21 cellular contexts compared by ENCODE assay signal in the genomic region with DNA sequence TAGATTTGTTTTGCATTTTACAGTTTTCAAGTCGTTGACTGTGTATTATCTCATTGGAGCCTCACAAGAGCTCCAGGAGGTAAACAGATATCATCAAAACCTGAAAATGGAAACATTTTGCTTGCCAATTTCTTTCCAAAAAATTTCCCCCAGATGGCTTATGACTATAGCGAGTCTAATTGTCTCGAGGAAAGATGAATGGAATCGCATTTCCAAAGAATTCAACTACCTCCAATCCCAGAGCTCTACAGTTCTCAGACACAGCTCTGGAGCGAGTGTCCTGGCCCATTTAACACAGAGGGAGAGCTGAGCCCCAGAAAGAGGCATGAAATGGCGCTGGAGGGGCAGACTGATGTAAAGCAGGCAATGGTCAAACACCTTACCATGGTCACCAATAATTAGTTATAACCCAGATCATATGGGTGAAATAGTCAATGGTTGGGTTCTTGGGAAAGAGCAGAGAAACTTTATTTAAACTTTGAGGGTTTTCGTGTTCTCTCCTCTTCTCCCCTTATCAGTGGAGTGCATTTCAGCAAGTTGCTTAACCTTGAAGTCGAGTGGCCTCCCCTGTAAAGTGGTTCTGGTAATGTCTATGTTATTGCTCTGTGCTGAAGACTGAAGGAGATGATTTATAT.
DNase-seq lines count a peak whose midpoint lies in the region.
"Had no signal": no experiment of that assay in that cellular context is flagged by ENCODE, and none has a peak within 500 bp of the region (broad histone marks: within the 10 kb centered on the region; RNA-seq: fewer than 3 reads in every experiment).

No MANE protein-coding gene starts in this region.

- no peak overlapping the region for H3K4me3 ChIP-seq in mesendoderm (ENCODE audit: low read length)
- H3K4me3 ChIP-seq: testis, uterus had no signal

- no peak overlapping the region for H3K4ac ChIP-seq in mesendoderm (ENCODE audit: low read depth, low read length)

- no peak overlapping the region for H3K23ac ChIP-seq in mesendoderm (ENCODE audit: low read length)

- no peaks in the 10 kb centered on the region for H3K79me2 ChIP-seq in mesendoderm (ENCODE audit: control insufficient read depth, insufficient read depth, low read length)

- peak overlapping the region; percentile 8 for H3K56ac ChIP-seq in mesendoderm (ENCODE audit: low read length)

- H4K5ac ChIP-seq in mesendoderm (ENCODE audit: low read length), result no peak overlapping the region

- no peak overlapping the region for H3K9ac ChIP-seq in mesendoderm (ENCODE audit: low read length)

- no CpG with 5 or more reads among the region's 8 CpGs for WGBS in mesendoderm (ENCODE audit: extremely low coverage, insufficient coverage, low lambda C conversion rate)

- H3K36me3 ChIP-seq in mesendoderm (ENCODE audit: control insufficient read depth, insufficient read depth, low read length), result no peaks in the 10 kb centered on the region

- no peak overlapping the region for H3K27ac ChIP-seq in mesendoderm (ENCODE audit: low read depth, low read length)
- H3K27ac ChIP-seq: testis, uterus had no signal

- no peak overlapping the region for H2AK5ac ChIP-seq in mesendoderm (ENCODE audit: low read length)

- H3K4me2 ChIP-seq in mesendoderm (ENCODE audit: low read length), result no peak overlapping the region

- H2BK120ac ChIP-seq in mesendoderm (ENCODE audit: low read depth, low read length), result no peak overlapping the region

- DNase-seq in NCI-H1417 (lab: John Stamatoyannopoulos, UW), result peak in 2 of 3 experiments; percentile 31 to 89
- DNase-seq in NCI-H1417 treated with DMSO at 0.1 percent for 48 hours (lab: John Stamatoyannopoulos, UW), result no peak
- DNase-seq in NCI-H1436 treated with DMSO at 0.1 percent for 48 hours (lab: John Stamatoyannopoulos, UW), result peak; percentile 68
- peak; percentile 31 for DNase-seq in NCI-H69 (lab: John Stamatoyannopoulos, UW)
- DNase-seq in mesendoderm, result no peak
- DNase-seq in inferior parietal cortex (ENCODE audit: extremely low spot score), result no peak
- DNase-seq in anterior cingulate cortex (lab: John Stamatoyannopoulos, UW), result no peak
- DNase-seq in glomerular visceral epithelial cell (ENCODE audit: extremely low spot score), result no peak
- DNase-seq: 8988T; activated CD4-positive, alpha-beta memory T cell treated with anti-CD3 and anti-CD28 coated beads for 36 hours; activated CD8-positive, alpha-beta memory T cell treated with anti-CD3 and anti-CD28 coated beads, Interleukin-2, amount 50 U/mL, for 4 hours; activated naive CD4-positive, alpha-beta T cell treated with anti-CD3 and anti-CD28 coated beads, Interleukin-2, amount 50 U/mL, for 16 hours; amniotic stem cell; CD4-positive, CD25-positive, alpha-beta regulatory T cell; effector memory CD4-positive, alpha-beta T cell; GOT3; natural killer cell; NCI-H345; stimulated activated naive CD8-positive, alpha-beta T cell treated with anti-CD3 and anti-CD28 coated beads, Interleukin-15, Interleukin-2, amounts not matched to agents 100 U/mL and 50 U/mL, for 24 hours; testis; uterus had no signal

- H3K79me1 ChIP-seq in mesendoderm (ENCODE audit: low read length), result no peaks in the 10 kb centered on the region

- H3K4me1 ChIP-seq in mesendoderm (ENCODE audit: control insufficient read depth, low read depth, low read length), result no peaks in the 10 kb centered on the region
- H3K4me1 ChIP-seq: testis, uterus had no signal

- no peak overlapping the region for H4K8ac ChIP-seq in mesendoderm (ENCODE audit: low read depth, low read length)

- H2BK5ac ChIP-seq in mesendoderm (ENCODE audit: low read length), result no peak overlapping the region

- no peak overlapping the region for H3K18ac ChIP-seq in mesendoderm (ENCODE audit: low read length)

- no peak overlapping the region for H2BK15ac ChIP-seq in mesendoderm (replicated peaks; ENCODE audit: low read depth)

- no peaks in the 10 kb centered on the region for H3K27me3 ChIP-seq in mesendoderm (ENCODE audit: insufficient read depth, low read length, poor library complexity)
- H3K27me3 ChIP-seq: testis, uterus had no signal

Comparison
In these comparisons a context has a peak if more than half of its experiments do, and no peak if none do; other contexts are left out.
1. DNase-seq: peak in NCI-H1417 (2 of 3), NCI-H1436 treated with DMSO at 0.1 percent for 48 hours (single experiment) and NCI-H69 (single experiment); none in NCI-H1417 treated with DMSO at 0.1 percent for 48 hours (single experiment), mesendoderm (single experiment), inferior parietal cortex (single experiment), anterior cingulate cortex (0 of 58) and glomerular visceral epithelial cell (single experiment).